16 cellular contexts compared by ENCODE assay signal in genomic region chr13:62524498-62524897, GRCh38.
DNase-seq lines count a peak whose midpoint lies in the region; ATAC-seq and TF ChIP-seq lines count a peak whose summit lies in the region.
"Had no signal": no experiment of that assay in that cellular context is flagged by ENCODE, and none has a peak within 500 bp of the region (broad histone marks: within the 10 kb centered on the region; RNA-seq: fewer than 3 reads in every experiment).

No MANE protein-coding gene starts in this region.

- no peaks in the 10 kb centered on the region for H3K27me3 ChIP-seq in GM23338 (ENCODE audit: insufficient read depth)
- no peaks in the 10 kb centered on the region for H3K27me3 ChIP-seq in aorta (ENCODE audit: control insufficient read depth in 1 of 2, insufficient read depth in 2 of 2, low read length in 1 of 2)

- H3K36me3 ChIP-seq in GM23338 (ENCODE audit: insufficient read depth) = no peaks in the 10 kb centered on the region
- H3K36me3 ChIP-seq in aorta (ENCODE audit: control insufficient read depth in 1 of 2, insufficient read depth in 2 of 2, low read length in 1 of 2) = no peaks in the 10 kb centered on the region

- H3K4me1 ChIP-seq in GM23338 (ENCODE audit: insufficient read depth) (0 out of 2 replicates have a peak, but pooled peaks cover 5% of the 10 kb centered on the region), aorta (ENCODE audit: control insufficient read depth in 1 of 2, insufficient read depth in 2 of 2, low read length in 2 of 2) (no peaks in the 10 kb centered on the region)

- no peaks in the 10 kb centered on the region for H3K36me3 Mint-ChIP-seq in GM23338 (ENCODE audit: low read depth)
- H3K36me3 Mint-ChIP-seq in T-helper 2 cell treated with Interferon-gamma antibody and Interleukin-4, amounts not matched to agents 5 μg/mL and 100 μg/mL, for 36 hours (ENCODE audit: low read depth) = no peaks in the 10 kb centered on the region
- no peaks in the 10 kb centered on the region for H3K36me3 Mint-ChIP-seq in activated CD4-positive, alpha-beta T cell treated with anti-CD3 and anti-CD28 coated beads, Interleukin-2, amount 10 ng/mL, durations not matched to agents 7 days and 5 days (ENCODE audit: low read depth)
- H3K36me3 Mint-ChIP-seq: CD4-positive, CD25-positive, alpha-beta regulatory T cell had no signal

- H3K27ac ChIP-seq in GM23338 (ENCODE audit: low read depth) (no peak overlapping the region), aorta (ENCODE audit: low read depth in 1 of 2, low read length in 2 of 2) (no peak overlapping the region)
- H3K27ac ChIP-seq: SK-N-MC had no signal

- 41 to 58% methylated on average over 1 of the region's 1 CpG for WGBS in aorta, 2 donors

- peak overlapping the region; percentile 3; the same call in 1 of the 2 replicates for H2AFZ ChIP-seq in GM23338

- no peak for TF ChIP-seq CTCF in GM23338 (conservative IDR thresholded peaks at IDR 0.05; ENCODE audit: low read depth in 2 of 2)

- H3K4me3 ChIP-seq in GM23338 = no peak overlapping the region
- H3K4me3 ChIP-seq in aorta (ENCODE audit: low read length in 2 of 2) = no peak overlapping the region
- H3K4me3 ChIP-seq: SK-N-MC had no signal

- no peak overlapping the region for H3K4me3 Mint-ChIP-seq in GM23338
- no peak overlapping the region for H3K4me3 Mint-ChIP-seq in T-helper 2 cell treated with Interferon-gamma antibody and Interleukin-4, amounts not matched to agents 5 μg/mL and 100 μg/mL, for 36 hours
- H3K4me3 Mint-ChIP-seq in activated CD4-positive, alpha-beta T cell treated with anti-CD3 and anti-CD28 coated beads, Interleukin-2, amount 10 ng/mL, durations not matched to agents 7 days and 5 days = no peak overlapping the region
- H3K4me3 Mint-ChIP-seq: CD4-positive, CD25-positive, alpha-beta regulatory T cell; dendritic cell treated with granulocyte-macrophage colony-stimulating factor and Interleukin-4, amounts not matched to agents 40 ng/mL and 50 ng/mL, for 4 days had no signal

- peaks cover 17% of the 10 kb centered on the region; the same call in 2 of the 3 replicates for H3K4me1 Mint-ChIP-seq in GM23338
- no peaks in the 10 kb centered on the region for H3K4me1 Mint-ChIP-seq in T-helper 2 cell treated with Interferon-gamma antibody and Interleukin-4, amounts not matched to agents 5 μg/mL and 100 μg/mL, for 36 hours (ENCODE audit: low read depth)
- H3K4me1 Mint-ChIP-seq in activated CD4-positive, alpha-beta T cell treated with anti-CD3 and anti-CD28 coated beads, Interleukin-2, amount 10 ng/mL, durations not matched to agents 7 days and 5 days = no peaks in the 10 kb centered on the region
- H3K4me1 Mint-ChIP-seq: CD4-positive, CD25-positive, alpha-beta regulatory T cell had no signal

- H3K27ac Mint-ChIP-seq in GM23338 = peak overlapping the region; percentile 89; the same call in 1 of the 2 replicates
- H3K27ac Mint-ChIP-seq in T-helper 2 cell treated with Interferon-gamma antibody and Interleukin-4, amounts not matched to agents 5 μg/mL and 100 μg/mL, for 36 hours = no peak overlapping the region
- H3K27ac Mint-ChIP-seq in activated CD4-positive, alpha-beta T cell treated with anti-CD3 and anti-CD28 coated beads, Interleukin-2, amount 10 ng/mL, durations not matched to agents 7 days and 5 days = no peak overlapping the region
- H3K27ac Mint-ChIP-seq: CD4-positive, CD25-positive, alpha-beta regulatory T cell; dendritic cell treated with granulocyte-macrophage colony-stimulating factor and Interleukin-4, amounts not matched to agents 40 ng/mL and 50 ng/mL, for 4 days had no signal

- H3K79me2 ChIP-seq in GM23338 (replicated peaks; ENCODE audit: insufficient read depth) = no peaks in the 10 kb centered on the region

- CTCF ChIA-PET in activated CD4-positive, alpha-beta T cell treated with anti-CD3 and anti-CD28 coated beads, Interleukin-2, amount 10 ng/mL, durations not matched to agents 7 days and 5 days (lab: Charles Lee) = no interaction called here

- H3K27me3 Mint-ChIP-seq in GM23338 (ENCODE audit: insufficient read depth, low read depth, poor library complexity) = no peaks in the 10 kb centered on the region
- no peaks in the 10 kb centered on the region for H3K27me3 Mint-ChIP-seq in T-helper 2 cell treated with Interferon-gamma antibody and Interleukin-4, amounts not matched to agents 5 μg/mL and 100 μg/mL, for 36 hours (ENCODE audit: low read depth)
- H3K27me3 Mint-ChIP-seq in activated CD4-positive, alpha-beta T cell treated with anti-CD3 and anti-CD28 coated beads, Interleukin-2, amount 10 ng/mL, durations not matched to agents 7 days and 5 days = no peaks in the 10 kb centered on the region
- H3K27me3 Mint-ChIP-seq: CD4-positive, CD25-positive, alpha-beta regulatory T cell; dendritic cell treated with granulocyte-macrophage colony-stimulating factor and Interleukin-4, amounts not matched to agents 40 ng/mL and 50 ng/mL, for 4 days had no signal

- no peaks in the 10 kb centered on the region for H3F3A ChIP-seq in GM23338 (replicated peaks; ENCODE audit: low read depth)

- ATAC-seq in GM19035 (IDR thresholded peaks at IDR 0.05; ENCODE audit: unreplicated experiment) = peak; percentile 48
- no peak for ATAC-seq in GM23338
- peak; percentile 28 for ATAC-seq in HG03108 (IDR thresholded peaks at IDR 0.05; ENCODE audit: unreplicated experiment)
- no peak for ATAC-seq in aorta (ENCODE audit: low FRiP score)
- ATAC-seq: activated CD4-positive, CD25-positive, alpha-beta regulatory T cell treated with anti-CD3 and anti-CD28 coated beads, Interleukin-2, amount 50 U/mL, for 24 hours had no signal

- POLR2A ChIA-PET in activated CD4-positive, alpha-beta T cell treated with anti-CD3 and anti-CD28 coated beads, Interleukin-2, amount 10 ng/mL, durations not matched to agents 7 days and 5 days (lab: Charles Lee) = no interaction called here

- peak; percentile 5 for DNase-seq in GM23338 (ENCODE audit: low spot score)
- DNase-seq in foreskin melanocyte = peak; percentile 4
- DNase-seq in T-helper 2 cell treated with Interferon-gamma antibody and Interleukin-4, amounts not matched to agents 5 μg/mL and 100 μg/mL, for 36 hours (ENCODE audit: low spot score) = no peak
- no peak for DNase-seq in aorta
- DNase-seq in activated CD4-positive, alpha-beta T cell treated with anti-CD3 and anti-CD28 coated beads, Interleukin-2, amount 10 ng/mL, durations not matched to agents 7 days and 5 days = no peak
- DNase-seq: amygdala; CD4-positive, CD25-positive, alpha-beta regulatory T cell; KBM-7; mesenchymal stem cell; NCI-H187 treated with DMSO at 0.1 percent for 48 hours; stimulated activated CD4-positive, alpha-beta T cell treated with anti-CD3 and anti-CD28 coated beads, Interleukin-12 subunit alpha, Interleukin-12 subunit beta, amount 100 ng/mL, for 4 hours had no signal

- no peaks in the 10 kb centered on the region for H4K20me1 ChIP-seq in GM23338 (replicated peaks; ENCODE audit: insufficient read depth)

- no peaks in the 10 kb centered on the region for H3K9me2 ChIP-seq in GM23338 (ENCODE audit: insufficient read depth)

- H3K4me2 ChIP-seq in GM23338 = no peak overlapping the region

- intact Hi-C loops in aorta (cut with DNase I) = no loop called here

- H3K9me3 ChIP-seq in aorta (ENCODE audit: control insufficient read depth, low read length) = no peaks in the 10 kb centered on the region

- no peaks in the 10 kb centered on the region for H3K9me3 Mint-ChIP-seq in GM23338
- peaks cover 3% of the 10 kb centered on the region for H3K9me3 Mint-ChIP-seq in T-helper 2 cell treated with Interferon-gamma antibody and Interleukin-4, amounts not matched to agents 5 μg/mL and 100 μg/mL, for 36 hours
- H3K9me3 Mint-ChIP-seq in activated CD4-positive, alpha-beta T cell treated with anti-CD3 and anti-CD28 coated beads, Interleukin-2, amount 10 ng/mL, durations not matched to agents 7 days and 5 days = no peaks in the 10 kb centered on the region
- H3K9me3 Mint-ChIP-seq: dendritic cell treated with granulocyte-macrophage colony-stimulating factor and Interleukin-4, amounts not matched to agents 40 ng/mL and 50 ng/mL, for 4 days had no signal

TF ChIP-seq in GM23338, 12 proteins besides CTCF, POLR2A, EP300 and RAD21:
- no peak for TF ChIP-seq STAT1 (IDR thresholded peaks at IDR 0.05; ENCODE audit: unreplicated experiment)
- TF ChIP-seq REST (IDR thresholded peaks at IDR 0.05; ENCODE audit: unreplicated experiment) = no peak
- no peak for TF ChIP-seq ZNF331 (CRISPR knock-in tag; IDR thresholded peaks at IDR 0.05; ENCODE audit: low read depth)
- no peak for TF ChIP-seq EZH2phosphoT487 (IDR thresholded peaks at IDR 0.05; ENCODE audit: unreplicated experiment)
- TF ChIP-seq JUNB (IDR thresholded peaks at IDR 0.05; ENCODE audit: unreplicated experiment) = no peak
- TF ChIP-seq POLR2AphosphoS5 (IDR thresholded peaks at IDR 0.05; ENCODE audit: low read depth) = no peak
- no peak for TF ChIP-seq ZNF114 (CRISPR knock-in tag; IDR thresholded peaks at IDR 0.05)
- no peak for TF ChIP-seq NANOG (IDR thresholded peaks at IDR 0.05; ENCODE audit: borderline replicate concordance)
- TF ChIP-seq EZH2 (IDR thresholded peaks at IDR 0.05; ENCODE audit: low read depth, unreplicated experiment) = no peak
TF ChIP-seq in GM23338: peak in this region for 0.

Comparison
In these comparisons a context has a peak if more than half of its experiments do, and no peak if none do; other contexts are left out.
1. ATAC-seq: peak in GM19035 (single experiment) and HG03108 (single experiment); none in GM23338 (single experiment) and aorta (single experiment).
2. DNase-seq: peak in GM23338 (single experiment) and foreskin melanocyte (single experiment); none in T-helper 2 cell treated with Interferon-gamma antibody and Interleukin-4, amounts not matched to agents 5 μg/mL and 100 μg/mL, for 36 hours (single experiment), aorta (0 of 2) and activated CD4-positive, alpha-beta T cell treated with anti-CD3 and anti-CD28 coated beads, Interleukin-2, amount 10 ng/mL, durations not matched to agents 7 days and 5 days (single experiment).